Comparison of ENCODE assay signal across 25 cellular contexts in the genomic region with DNA sequence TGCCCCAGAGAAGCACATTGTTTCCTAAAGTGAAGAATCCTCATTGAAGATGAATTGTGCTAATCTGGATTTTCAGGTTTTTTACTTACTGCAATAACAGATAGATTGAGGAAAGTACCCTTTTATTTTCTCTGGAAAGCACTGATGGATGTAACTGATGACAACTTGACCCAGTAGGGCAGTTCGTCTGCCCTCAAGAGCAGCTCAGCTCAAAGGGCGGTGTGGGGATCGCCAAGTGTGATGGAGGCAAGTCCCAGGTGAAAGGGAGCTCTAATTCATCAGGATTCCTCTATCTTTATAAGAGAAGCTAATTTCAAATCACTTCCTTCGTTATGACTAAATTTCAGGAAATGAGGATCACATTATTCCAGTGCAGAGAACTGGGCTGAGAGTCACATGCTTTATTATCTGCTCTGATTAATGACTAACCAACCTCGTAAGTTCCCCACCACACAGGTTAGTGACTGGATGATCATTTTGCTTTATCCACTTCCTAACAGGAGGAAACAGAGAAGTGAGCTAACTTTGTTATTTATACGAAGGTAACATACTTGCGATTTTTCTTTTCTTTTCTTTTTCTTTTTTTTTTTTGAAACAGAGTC.
DNase-seq lines count a peak whose midpoint lies in the region; ATAC-seq, FAIRE-seq and TF ChIP-seq lines count a peak whose summit lies in the region.
"Had no signal": no experiment of that assay in that cellular context is flagged by ENCODE, and none has a peak within 500 bp of the region (broad histone marks: within the 10 kb centered on the region; RNA-seq: fewer than 3 reads in every experiment).

No MANE protein-coding gene starts in this region.

- no peaks in the 10 kb centered on the region for H3K9me3 ChIP-seq in esophagus muscularis mucosa
- H3K9me3 ChIP-seq: left lung, SJCRH30 had no signal

- no peak for TF ChIP-seq CTCF in esophagus muscularis mucosa (IDR thresholded peaks at IDR 0.05)

- intact Hi-C loops in esophagus muscularis mucosa (cut with DNase I), result no loop called here

- peaks cover 0 to 15% (median 9%) of the 10 kb centered on the region in 4 donors for H3K4me1 ChIP-seq in esophagus muscularis mucosa
- H3K4me1 ChIP-seq: SJCRH30 had no signal

- H3K9me3 Mint-ChIP-seq in stimulated activated effector memory CD8-positive, alpha-beta T cell treated with anti-CD3 and anti-CD28 coated beads, Interleukin-12 subunit alpha, Interleukin-12 subunit beta, amount 100 ng/mL, for 72 hours, result no peaks in the 10 kb centered on the region
- no peaks in the 10 kb centered on the region for H3K9me3 Mint-ChIP-seq in natural killer cell treated with Interleukin-12 subunit alpha and Interleukin-12 subunit beta and Interleukin-15 and Interleukin-18, amount 100 ng/mL, for 72 hours
- H3K9me3 Mint-ChIP-seq: activated naive CD4-positive, alpha-beta T cell treated with anti-CD3 and anti-CD28 coated beads, Interleukin-2, amount 50 U/mL, for 24 hours; dendritic cell treated with granulocyte-macrophage colony-stimulating factor and Interleukin-4, amounts not matched to agents 40 ng/mL and 50 ng/mL, for 4 days had no signal

- ATAC-seq in stimulated activated effector memory CD8-positive, alpha-beta T cell treated with anti-CD3 and anti-CD28 coated beads, Interleukin-12 subunit alpha, Interleukin-12 subunit beta, amount 100 ng/mL, for 72 hours, result no peak
- no peak for ATAC-seq in GM21360 (IDR thresholded peaks at IDR 0.05; ENCODE audit: unreplicated experiment)
- no peak for ATAC-seq in natural killer cell treated with Interleukin-12 subunit alpha and Interleukin-12 subunit beta and Interleukin-15 and Interleukin-18, amount 100 ng/mL, for 72 hours
- ATAC-seq: activated CD8-positive, alpha-beta T cell treated with anti-CD3 and anti-CD28 coated beads for 36 hours; left lung; right cardiac atrium had no signal

- no peaks in the 10 kb centered on the region for H3K27me3 Mint-ChIP-seq in natural killer cell treated with Interleukin-12 subunit alpha and Interleukin-12 subunit beta and Interleukin-15 and Interleukin-18, amount 100 ng/mL, for 72 hours
- H3K27me3 Mint-ChIP-seq: activated CD8-positive, alpha-beta T cell treated with anti-CD3 and anti-CD28 coated beads for 36 hours; activated naive CD4-positive, alpha-beta T cell treated with anti-CD3 and anti-CD28 coated beads, Interleukin-2, amount 50 U/mL, for 24 hours had no signal

- H3K27ac Mint-ChIP-seq in stimulated activated effector memory CD8-positive, alpha-beta T cell treated with anti-CD3 and anti-CD28 coated beads, Interleukin-12 subunit alpha, Interleukin-12 subunit beta, amount 100 ng/mL, for 72 hours, result peak overlapping the region; percentile 90
- peak overlapping the region in 1 of 2 donors; percentile 78 for H3K27ac Mint-ChIP-seq in natural killer cell treated with Interleukin-12 subunit alpha and Interleukin-12 subunit beta and Interleukin-15 and Interleukin-18, amount 100 ng/mL, for 72 hours

- WGBS in esophagus muscularis mucosa, result 79% methylated on average over 7 of the region's 7 CpGs

- no peak for TF ChIP-seq EP300 in esophagus muscularis mucosa (IDR thresholded peaks at IDR 0.05)

- H3K27me3 ChIP-seq in esophagus muscularis mucosa, result no peaks in the 10 kb centered on the region
- H3K27me3 ChIP-seq: brain microvascular endothelial cell, left lung, SJCRH30 had no signal

- FAIRE-seq in GM12892 (lab: Jason Lieb, UNC), result peak; percentile 62
- peak; percentile 98 for FAIRE-seq in RCC 7860 (lab: Jason Lieb, UNC)
- FAIRE-seq: frontal cortex, G401.6 had no signal

- no peak overlapping the region for H3K27ac ChIP-seq in esophagus muscularis mucosa (replicated peaks in 1 of 4)
- H3K27ac ChIP-seq: brain microvascular endothelial cell, left lung, PC-9, SJCRH30 had no signal

- H3K4me1 Mint-ChIP-seq in stimulated activated effector memory CD8-positive, alpha-beta T cell treated with anti-CD3 and anti-CD28 coated beads, Interleukin-12 subunit alpha, Interleukin-12 subunit beta, amount 100 ng/mL, for 72 hours, result peaks cover 42% of the 10 kb centered on the region
- peaks cover 27 to 41% of the 10 kb centered on the region in 2 donors for H3K4me1 Mint-ChIP-seq in natural killer cell treated with Interleukin-12 subunit alpha and Interleukin-12 subunit beta and Interleukin-15 and Interleukin-18, amount 100 ng/mL, for 72 hours (ENCODE audit: low read depth in 2 of 2)

- H3K36me3 ChIP-seq in esophagus muscularis mucosa, result no peaks in the 10 kb centered on the region
- H3K36me3 ChIP-seq: brain microvascular endothelial cell, left lung, SJCRH30 had no signal

- no peak for DNase-seq in GM12892 (ENCODE audit: insufficient read length)
- DNase-seq in RCC 7860 (ENCODE audit: low spot score), result peak; percentile 67
- DNase-seq in glomerular visceral epithelial cell (ENCODE audit: extremely low spot score), result peak; percentile 63
- DNase-seq in stimulated activated effector memory CD8-positive, alpha-beta T cell treated with anti-CD3 and anti-CD28 coated beads, Interleukin-12 subunit alpha, Interleukin-12 subunit beta, amount 100 ng/mL, for 72 hours (ENCODE audit: low spot score in 2 of 2), result no peak
- no peak for DNase-seq in esophagus muscularis mucosa (ENCODE audit: extremely low spot score)
- DNase-seq in natural killer cell treated with Interleukin-12 subunit alpha and Interleukin-12 subunit beta and Interleukin-15 and Interleukin-18, amount 100 ng/mL, for 72 hours (ENCODE audit: low spot score), result no peak
- DNase-seq: activated CD4-positive, CD25-positive, alpha-beta regulatory T cell; activated CD8-positive, alpha-beta T cell treated with anti-CD3 and anti-CD28 coated beads for 36 hours; activated T-cell treated with anti-CD3 and anti-CD28 coated beads, Interleukin-2, amount 50 U/mL, for 1 hour; brain microvascular endothelial cell; HCEC 1CT; left lung; NCI-H1436; NCI-H2171; NCI-H69; PC-9; right cardiac atrium; SJCRH30; stimulated activated naive CD4-positive, alpha-beta T cell treated with Interleukin-2 at 50 U/mL for 16 hours; trophoblast cell had no signal

- TF ChIP-seq POLR2A in GM12892 (IDR thresholded peaks at IDR 0.05; ENCODE audit: low read depth, low read length) (no peak), esophagus muscularis mucosa (IDR thresholded peaks at IDR 0.05; ENCODE audit: low read depth) (no peak)

- H3K36me3 Mint-ChIP-seq in stimulated activated effector memory CD8-positive, alpha-beta T cell treated with anti-CD3 and anti-CD28 coated beads, Interleukin-12 subunit alpha, Interleukin-12 subunit beta, amount 100 ng/mL, for 72 hours, result peaks cover 14% of the 10 kb centered on the region
- no peaks in the 10 kb centered on the region for H3K36me3 Mint-ChIP-seq in natural killer cell treated with Interleukin-12 subunit alpha and Interleukin-12 subunit beta and Interleukin-15 and Interleukin-18, amount 100 ng/mL, for 72 hours
- H3K36me3 Mint-ChIP-seq: activated naive CD4-positive, alpha-beta T cell treated with anti-CD3 and anti-CD28 coated beads, Interleukin-2, amount 50 U/mL, for 24 hours had no signal

- no peak overlapping the region for H3K4me3 Mint-ChIP-seq in stimulated activated effector memory CD8-positive, alpha-beta T cell treated with anti-CD3 and anti-CD28 coated beads, Interleukin-12 subunit alpha, Interleukin-12 subunit beta, amount 100 ng/mL, for 72 hours
- no peak overlapping the region for H3K4me3 Mint-ChIP-seq in natural killer cell treated with Interleukin-12 subunit alpha and Interleukin-12 subunit beta and Interleukin-15 and Interleukin-18, amount 100 ng/mL, for 72 hours
- H3K4me3 Mint-ChIP-seq: activated naive CD4-positive, alpha-beta T cell treated with anti-CD3 and anti-CD28 coated beads, Interleukin-2, amount 50 U/mL, for 24 hours; dendritic cell treated with granulocyte-macrophage colony-stimulating factor and Interleukin-4, amounts not matched to agents 40 ng/mL and 50 ng/mL, for 4 days had no signal

- H3K4me3 ChIP-seq in esophagus muscularis mucosa, result no peak overlapping the region
- H3K4me3 ChIP-seq: left lung, PC-9, SJCRH30 had no signal

Comparison
In these comparisons a context has a peak if more than half of its experiments do, and no peak if none do; other contexts are left out.
1. DNase-seq: peak in RCC 7860 (single experiment) and glomerular visceral epithelial cell (single experiment); none in GM12892 (single experiment), stimulated activated effector memory CD8-positive, alpha-beta T cell treated with anti-CD3 and anti-CD28 coated beads, Interleukin-12 subunit alpha, Interleukin-12 subunit beta, amount 100 ng/mL, for 72 hours (0 of 2), esophagus muscularis mucosa (single experiment) and natural killer cell treated with Interleukin-12 subunit alpha and Interleukin-12 subunit beta and Interleukin-15 and Interleukin-18, amount 100 ng/mL, for 72 hours (single experiment).